Comparison of ENCODE assay signal across 18 cellular contexts in genomic region chr12:106046301-106046846, GRCh38.
"Had no signal": no experiment of that assay in that cellular context is flagged by ENCODE, and none has a peak within 500 bp of the region (broad histone marks: within the 10 kb centered on the region; RNA-seq: fewer than 3 reads in every experiment).

No MANE protein-coding gene starts in this region.

- H3K27me3 ChIP-seq: foreskin keratinocyte, hepatocyte, neutrophil had no signal

- H3K4me3 Mint-ChIP-seq: naive thymus-derived CD8-positive, alpha-beta T cell; stimulated activated naive B cell treated with anti-CD40 and anti-IgM and Interleukin-4, amounts not matched to agents 10 μg/mL and 1 μg/mL and 100 μg/mL, for 72 hours; type B pancreatic cell had no signal

- H3K4me1 ChIP-seq: psoas muscle, stomach had no signal

- H2AFZ ChIP-seq: hepatocyte had no signal

- H3K9me3 ChIP-seq: mucosa of descending colon, neutrophil, psoas muscle, stomach, thoracic aorta had no signal

- H3K9me3 Mint-ChIP-seq: naive thymus-derived CD8-positive, alpha-beta T cell; stimulated activated naive B cell treated with anti-CD40 and anti-IgM and Interleukin-4, amounts not matched to agents 10 μg/mL and 1 μg/mL and 100 μg/mL, for 72 hours; type B pancreatic cell had no signal

- H3K36me3 Mint-ChIP-seq: naive thymus-derived CD8-positive, alpha-beta T cell; stimulated activated naive B cell treated with anti-CD40 and anti-IgM and Interleukin-4, amounts not matched to agents 10 μg/mL and 1 μg/mL and 100 μg/mL, for 72 hours; type B pancreatic cell had no signal

- H3K27ac ChIP-seq: foreskin keratinocyte, hepatocyte, neutrophil, psoas muscle, stomach, thoracic aorta had no signal

- FAIRE-seq: urothelium cell line had no signal

- ATAC-seq: foreskin keratinocyte; mucosa of descending colon; naive thymus-derived CD8-positive, alpha-beta T cell; psoas muscle; sciatic nerve; stimulated activated naive B cell treated with anti-CD40 and anti-IgM and Interleukin-4, amounts not matched to agents 10 μg/mL and 1 μg/mL and 100 μg/mL, for 72 hours had no signal

- H3K79me2 ChIP-seq: hepatocyte had no signal

- H3K4me2 ChIP-seq: hepatocyte had no signal

- H3K27ac Mint-ChIP-seq: stimulated activated naive B cell treated with anti-CD40 and anti-IgM and Interleukin-4, amounts not matched to agents 10 μg/mL and 1 μg/mL and 100 μg/mL, for 72 hours; type B pancreatic cell had no signal

- H3K36me3 ChIP-seq: neutrophil, stomach, thoracic aorta had no signal

- H3K4me1 Mint-ChIP-seq: naive thymus-derived CD8-positive, alpha-beta T cell; stimulated activated naive B cell treated with anti-CD40 and anti-IgM and Interleukin-4, amounts not matched to agents 10 μg/mL and 1 μg/mL and 100 μg/mL, for 72 hours had no signal

- H3K4me3 ChIP-seq: hepatocyte, mucosa of descending colon, psoas muscle, stomach, thoracic aorta had no signal

- DNase-seq: cortex of kidney; foreskin keratinocyte; kidney glomerular epithelial cell; mammary epithelial cell; mucosa of descending colon; naive thymus-derived CD8-positive, alpha-beta T cell; psoas muscle; retina; stimulated activated CD4-positive, alpha-beta T cell treated with anti-CD3 and anti-CD28 coated beads, Interleukin-2, amount 100 ng/mL, for 24 hours; stimulated activated CD4-positive, alpha-beta T cell treated with anti-CD3 and anti-CD28 coated beads, Interleukin-4, amount 100 ng/mL, for 4 hours; stimulated activated naive B cell treated with anti-CD40 and anti-IgM and Interleukin-4, amounts not matched to agents 10 μg/mL and 1 μg/mL and 100 μg/mL, for 72 hours; stomach had no signal
